In genomic region chr20:58406422-58407001, GRCh38 we compare ENCODE assay signal across 1 cellular context.
TF ChIP-seq lines count a peak whose summit lies in the region.

No MANE protein-coding gene starts in this region.

TF ChIP-seq in HEK293, 187 proteins besides CTCF, POLR2A, EP300 and RAD21:
- TF ChIP-seq, protein P1, sequence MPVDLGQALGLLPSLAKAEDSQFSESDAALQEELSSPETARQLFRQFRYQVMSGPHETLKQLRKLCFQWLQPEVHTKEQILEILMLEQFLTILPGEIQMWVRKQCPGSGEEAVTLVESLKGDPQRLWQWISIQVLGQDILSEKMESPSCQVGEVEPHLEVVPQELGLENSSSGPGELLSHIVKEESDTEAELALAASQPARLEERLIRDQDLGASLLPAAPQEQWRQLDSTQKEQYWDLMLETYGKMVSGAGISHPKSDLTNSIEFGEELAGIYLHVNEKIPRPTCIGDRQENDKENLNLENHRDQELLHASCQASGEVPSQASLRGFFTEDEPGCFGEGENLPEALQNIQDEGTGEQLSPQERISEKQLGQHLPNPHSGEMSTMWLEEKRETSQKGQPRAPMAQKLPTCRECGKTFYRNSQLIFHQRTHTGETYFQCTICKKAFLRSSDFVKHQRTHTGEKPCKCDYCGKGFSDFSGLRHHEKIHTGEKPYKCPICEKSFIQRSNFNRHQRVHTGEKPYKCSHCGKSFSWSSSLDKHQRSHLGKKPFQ (tag by site-specific recombination; IDR thresholded peaks at IDR 0.05): peak; percentile 92
- TF ChIP-seq ZNF280C (tag by site-specific recombination; IDR thresholded peaks at IDR 0.05): no peak
- no peak for TF ChIP-seq ZNF654 (tag by site-specific recombination; IDR thresholded peaks at IDR 0.05; ENCODE audit: low read depth)
- TF ChIP-seq ZNF626 (tag by site-specific recombination; IDR thresholded peaks at IDR 0.05): no peak
- TF ChIP-seq PRDM1 (tag by site-specific recombination; IDR thresholded peaks at IDR 0.05): no peak
- peak; percentile 86 for TF ChIP-seq PRDM6 (tag by site-specific recombination; IDR thresholded peaks at IDR 0.05)
- no peak for TF ChIP-seq GLIS2 (tag by site-specific recombination; IDR thresholded peaks at IDR 0.05)
- no peak for TF ChIP-seq ZNF560 (tag by site-specific recombination; IDR thresholded peaks at IDR 0.05; ENCODE audit: borderline replicate concordance)
- no peak for TF ChIP-seq ZNF791 (tag by site-specific recombination; IDR thresholded peaks at IDR 0.05)
- no peak for TF ChIP-seq ZNF202 (tag by site-specific recombination; IDR thresholded peaks at IDR 0.05; ENCODE audit: borderline replicate concordance)
- no peak for TF ChIP-seq ZNF514 (tag by site-specific recombination; IDR thresholded peaks at IDR 0.05)
- TF ChIP-seq, protein P2, sequence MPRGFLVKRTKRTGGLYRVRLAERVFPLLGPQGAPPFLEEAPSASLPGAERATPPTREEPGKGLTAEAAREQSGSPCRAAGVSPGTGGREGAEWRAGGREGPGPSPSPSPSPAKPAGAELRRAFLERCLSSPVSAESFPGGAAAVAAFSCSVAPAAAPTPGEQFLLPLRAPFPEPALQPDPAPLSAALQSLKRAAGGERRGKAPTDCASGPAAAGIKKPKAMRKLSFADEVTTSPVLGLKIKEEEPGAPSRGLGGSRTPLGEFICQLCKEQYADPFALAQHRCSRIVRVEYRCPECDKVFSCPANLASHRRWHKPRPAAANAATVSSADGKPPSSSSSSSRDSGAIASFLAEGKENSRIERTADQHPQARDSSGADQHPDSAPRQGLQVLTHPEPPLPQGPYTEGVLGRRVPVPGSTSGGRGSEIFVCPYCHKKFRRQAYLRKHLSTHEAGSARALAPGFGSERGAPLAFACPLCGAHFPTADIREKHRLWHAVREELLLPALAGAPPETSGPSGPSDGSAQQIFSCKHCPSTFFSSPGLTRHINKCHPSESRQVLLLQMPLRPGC (tag by site-specific recombination; IDR thresholded peaks at IDR 0.05): no peak
- no peak for TF ChIP-seq ZNF292 (tag by site-specific recombination; IDR thresholded peaks at IDR 0.05; ENCODE audit: borderline replicate concordance, low read depth)
- TF ChIP-seq ZNF664 (tag by site-specific recombination; IDR thresholded peaks at IDR 0.05): no peak
- TF ChIP-seq SCRT1 (tag by site-specific recombination; IDR thresholded peaks at IDR 0.05; ENCODE audit: borderline replicate concordance): no peak
- TF ChIP-seq, protein P3, sequence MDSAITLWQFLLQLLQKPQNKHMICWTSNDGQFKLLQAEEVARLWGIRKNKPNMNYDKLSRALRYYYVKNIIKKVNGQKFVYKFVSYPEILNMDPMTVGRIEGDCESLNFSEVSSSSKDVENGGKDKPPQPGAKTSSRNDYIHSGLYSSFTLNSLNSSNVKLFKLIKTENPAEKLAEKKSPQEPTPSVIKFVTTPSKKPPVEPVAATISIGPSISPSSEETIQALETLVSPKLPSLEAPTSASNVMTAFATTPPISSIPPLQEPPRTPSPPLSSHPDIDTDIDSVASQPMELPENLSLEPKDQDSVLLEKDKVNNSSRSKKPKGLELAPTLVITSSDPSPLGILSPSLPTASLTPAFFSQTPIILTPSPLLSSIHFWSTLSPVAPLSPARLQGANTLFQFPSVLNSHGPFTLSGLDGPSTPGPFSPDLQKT (IDR thresholded peaks at IDR 0.05; ENCODE audit: borderline replicate concordance, low read depth, low read length): no peak
- TF ChIP-seq ZEB2 (tag by site-specific recombination; IDR thresholded peaks at IDR 0.05): 0 out of 2 replicates have a peak, but pooled peaks have one; percentile 36
- TF ChIP-seq OSR2 (tag by site-specific recombination; IDR thresholded peaks at IDR 0.05): 0 out of 2 replicates have a peak, but pooled peaks have one; percentile 9
- no peak for TF ChIP-seq ZNF223 (tag by site-specific recombination; IDR thresholded peaks at IDR 0.05)
- peak; percentile 46 for TF ChIP-seq SP7 (tag by site-specific recombination; IDR thresholded peaks at IDR 0.05)
- TF ChIP-seq ZNF639 (tag by site-specific recombination; IDR thresholded peaks at IDR 0.05): no peak
- TF ChIP-seq PRDM10 (tag by site-specific recombination; IDR thresholded peaks at IDR 0.05): no peak
- no peak for TF ChIP-seq ZNF23 (tag by site-specific recombination; IDR thresholded peaks at IDR 0.05; ENCODE audit: borderline replicate concordance)
